In the genomic region with DNA sequence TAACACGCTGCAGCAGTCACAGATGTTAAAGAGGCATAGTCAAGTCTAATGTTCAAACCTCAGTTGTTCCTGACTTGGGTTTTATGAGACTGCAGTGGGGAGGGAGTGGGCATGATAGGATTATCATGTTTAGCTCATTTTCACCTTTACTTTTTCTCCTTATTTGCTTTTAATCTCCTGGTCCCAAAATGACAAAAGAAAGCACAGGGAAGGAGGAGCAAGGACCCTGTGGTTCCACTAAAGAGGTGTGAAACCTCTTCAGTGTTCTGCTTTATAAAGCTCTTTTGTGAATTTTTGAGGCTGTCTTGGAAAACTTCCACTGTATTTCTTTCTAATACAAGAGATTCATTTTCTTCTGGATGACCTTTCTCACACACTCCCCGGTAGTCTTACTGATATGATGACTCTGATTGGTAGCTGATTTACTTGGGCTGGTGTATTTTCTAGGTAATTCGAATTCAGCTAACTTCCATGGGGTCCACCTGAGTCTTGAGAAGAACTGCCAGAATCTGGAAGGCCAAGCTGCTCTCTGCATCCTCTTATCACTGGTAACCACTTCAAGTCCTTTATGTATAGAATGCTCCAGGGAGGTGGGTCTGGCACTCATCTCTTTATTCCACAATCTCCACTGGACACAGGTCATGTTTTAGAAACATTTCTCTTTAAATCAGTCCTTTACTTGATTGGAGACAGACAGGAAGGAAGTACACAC, we compare ENCODE assay signal across 1 cellular context.
TF ChIP-seq lines count a peak whose summit lies in the region.

No MANE protein-coding gene starts in this region.

TF ChIP-seq in GM23338, 12 proteins besides CTCF, POLR2A, EP300 and RAD21:
- TF ChIP-seq, protein P1, sequence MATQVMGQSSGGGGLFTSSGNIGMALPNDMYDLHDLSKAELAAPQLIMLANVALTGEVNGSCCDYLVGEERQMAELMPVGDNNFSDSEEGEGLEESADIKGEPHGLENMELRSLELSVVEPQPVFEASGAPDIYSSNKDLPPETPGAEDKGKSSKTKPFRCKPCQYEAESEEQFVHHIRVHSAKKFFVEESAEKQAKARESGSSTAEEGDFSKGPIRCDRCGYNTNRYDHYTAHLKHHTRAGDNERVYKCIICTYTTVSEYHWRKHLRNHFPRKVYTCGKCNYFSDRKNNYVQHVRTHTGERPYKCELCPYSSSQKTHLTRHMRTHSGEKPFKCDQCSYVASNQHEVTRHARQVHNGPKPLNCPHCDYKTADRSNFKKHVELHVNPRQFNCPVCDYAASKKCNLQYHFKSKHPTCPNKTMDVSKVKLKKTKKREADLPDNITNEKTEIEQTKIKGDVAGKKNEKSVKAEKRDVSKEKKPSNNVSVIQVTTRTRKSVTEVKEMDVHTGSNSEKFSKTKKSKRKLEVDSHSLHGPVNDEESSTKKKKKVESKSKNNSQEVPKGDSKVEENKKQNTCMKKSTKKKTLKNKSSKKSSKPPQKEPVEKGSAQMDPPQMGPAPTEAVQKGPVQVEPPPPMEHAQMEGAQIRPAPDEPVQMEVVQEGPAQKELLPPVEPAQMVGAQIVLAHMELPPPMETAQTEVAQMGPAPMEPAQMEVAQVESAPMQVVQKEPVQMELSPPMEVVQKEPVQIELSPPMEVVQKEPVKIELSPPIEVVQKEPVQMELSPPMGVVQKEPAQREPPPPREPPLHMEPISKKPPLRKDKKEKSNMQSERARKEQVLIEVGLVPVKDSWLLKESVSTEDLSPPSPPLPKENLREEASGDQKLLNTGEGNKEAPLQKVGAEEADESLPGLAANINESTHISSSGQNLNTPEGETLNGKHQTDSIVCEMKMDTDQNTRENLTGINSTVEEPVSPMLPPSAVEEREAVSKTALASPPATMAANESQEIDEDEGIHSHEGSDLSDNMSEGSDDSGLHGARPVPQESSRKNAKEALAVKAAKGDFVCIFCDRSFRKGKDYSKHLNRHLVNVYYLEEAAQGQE (IDR thresholded peaks at IDR 0.05; ENCODE audit: unreplicated experiment): no peak
- TF ChIP-seq, protein P2, sequence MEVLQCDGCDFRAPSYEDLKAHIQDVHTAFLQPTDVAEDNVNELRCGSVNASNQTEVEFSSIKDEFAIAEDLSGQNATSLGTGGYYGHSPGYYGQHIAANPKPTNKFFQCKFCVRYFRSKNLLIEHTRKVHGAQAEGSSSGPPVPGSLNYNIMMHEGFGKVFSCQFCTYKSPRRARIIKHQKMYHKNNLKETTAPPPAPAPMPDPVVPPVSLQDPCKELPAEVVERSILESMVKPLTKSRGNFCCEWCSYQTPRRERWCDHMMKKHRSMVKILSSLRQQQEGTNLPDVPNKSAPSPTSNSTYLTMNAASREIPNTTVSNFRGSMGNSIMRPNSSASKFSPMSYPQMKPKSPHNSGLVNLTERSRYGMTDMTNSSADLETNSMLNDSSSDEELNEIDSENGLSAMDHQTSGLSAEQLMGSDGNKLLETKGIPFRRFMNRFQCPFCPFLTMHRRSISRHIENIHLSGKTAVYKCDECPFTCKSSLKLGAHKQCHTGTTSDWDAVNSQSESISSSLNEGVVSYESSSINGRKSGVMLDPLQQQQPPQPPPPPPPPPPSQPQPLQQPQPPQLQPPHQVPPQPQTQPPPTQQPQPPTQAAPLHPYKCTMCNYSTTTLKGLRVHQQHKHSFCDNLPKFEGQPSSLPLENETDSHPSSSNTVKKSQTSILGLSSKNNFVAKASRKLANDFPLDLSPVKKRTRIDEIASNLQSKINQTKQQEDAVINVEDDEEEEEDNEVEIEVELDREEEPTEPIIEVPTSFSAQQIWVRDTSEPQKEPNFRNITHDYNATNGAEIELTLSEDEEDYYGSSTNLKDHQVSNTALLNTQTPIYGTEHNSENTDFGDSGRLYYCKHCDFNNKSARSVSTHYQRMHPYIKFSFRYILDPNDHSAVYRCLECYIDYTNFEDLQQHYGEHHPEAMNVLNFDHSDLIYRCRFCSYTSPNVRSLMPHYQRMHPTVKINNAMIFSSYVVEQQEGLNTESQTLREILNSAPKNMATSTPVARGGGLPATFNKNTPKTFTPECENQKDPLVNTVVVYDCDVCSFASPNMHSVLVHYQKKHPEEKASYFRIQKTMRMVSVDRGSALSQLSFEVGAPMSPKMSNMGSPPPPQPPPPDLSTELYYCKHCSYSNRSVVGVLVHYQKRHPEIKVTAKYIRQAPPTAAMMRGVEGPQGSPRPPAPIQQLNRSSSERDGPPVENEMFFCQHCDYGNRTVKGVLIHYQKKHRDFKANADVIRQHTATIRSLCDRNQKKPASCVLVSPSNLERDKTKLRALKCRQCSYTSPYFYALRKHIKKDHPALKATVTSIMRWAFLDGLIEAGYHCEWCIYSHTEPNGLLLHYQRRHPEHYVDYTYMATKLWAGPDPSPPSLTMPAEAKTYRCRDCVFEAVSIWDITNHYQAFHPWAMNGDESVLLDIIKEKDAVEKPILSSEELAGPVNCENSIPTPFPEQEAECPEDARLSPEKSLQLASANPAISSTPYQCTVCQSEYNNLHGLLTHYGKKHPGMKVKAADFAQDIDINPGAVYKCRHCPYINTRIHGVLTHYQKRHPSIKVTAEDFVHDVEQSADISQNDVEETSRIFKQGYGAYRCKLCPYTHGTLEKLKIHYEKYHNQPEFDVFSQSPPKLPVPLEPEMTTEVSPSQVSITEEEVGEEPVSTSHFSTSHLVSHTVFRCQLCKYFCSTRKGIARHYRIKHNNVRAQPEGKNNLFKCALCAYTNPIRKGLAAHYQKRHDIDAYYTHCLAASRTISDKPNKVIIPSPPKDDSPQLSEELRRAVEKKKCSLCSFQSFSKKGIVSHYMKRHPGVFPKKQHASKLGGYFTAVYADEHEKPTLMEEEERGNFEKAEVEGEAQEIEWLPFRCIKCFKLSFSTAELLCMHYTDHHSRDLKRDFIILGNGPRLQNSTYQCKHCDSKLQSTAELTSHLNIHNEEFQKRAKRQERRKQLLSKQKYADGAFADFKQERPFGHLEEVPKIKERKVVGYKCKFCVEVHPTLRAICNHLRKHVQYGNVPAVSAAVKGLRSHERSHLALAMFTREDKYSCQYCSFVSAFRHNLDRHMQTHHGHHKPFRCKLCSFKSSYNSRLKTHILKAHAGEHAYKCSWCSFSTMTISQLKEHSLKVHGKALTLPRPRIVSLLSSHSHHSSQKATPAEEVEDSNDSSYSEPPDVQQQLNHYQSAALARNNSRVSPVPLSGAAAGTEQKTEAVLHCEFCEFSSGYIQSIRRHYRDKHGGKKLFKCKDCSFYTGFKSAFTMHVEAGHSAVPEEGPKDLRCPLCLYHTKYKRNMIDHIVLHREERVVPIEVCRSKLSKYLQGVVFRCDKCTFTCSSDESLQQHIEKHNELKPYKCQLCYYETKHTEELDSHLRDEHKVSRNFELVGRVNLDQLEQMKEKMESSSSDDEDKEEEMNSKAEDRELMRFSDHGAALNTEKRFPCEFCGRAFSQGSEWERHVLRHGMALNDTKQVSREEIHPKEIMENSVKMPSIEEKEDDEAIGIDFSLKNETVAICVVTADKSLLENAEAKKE (CRISPR knock-in tag; IDR thresholded peaks at IDR 0.05): no peak
- no peak for TF ChIP-seq EZH2phosphoT487 (IDR thresholded peaks at IDR 0.05; ENCODE audit: unreplicated experiment)
- TF ChIP-seq JUNB (IDR thresholded peaks at IDR 0.05; ENCODE audit: unreplicated experiment): no peak
- TF ChIP-seq STAT1 (IDR thresholded peaks at IDR 0.05; ENCODE audit: unreplicated experiment): no peak
- no peak for TF ChIP-seq ZNF331 (CRISPR knock-in tag; IDR thresholded peaks at IDR 0.05; ENCODE audit: low read depth)
- TF ChIP-seq, protein P3, sequence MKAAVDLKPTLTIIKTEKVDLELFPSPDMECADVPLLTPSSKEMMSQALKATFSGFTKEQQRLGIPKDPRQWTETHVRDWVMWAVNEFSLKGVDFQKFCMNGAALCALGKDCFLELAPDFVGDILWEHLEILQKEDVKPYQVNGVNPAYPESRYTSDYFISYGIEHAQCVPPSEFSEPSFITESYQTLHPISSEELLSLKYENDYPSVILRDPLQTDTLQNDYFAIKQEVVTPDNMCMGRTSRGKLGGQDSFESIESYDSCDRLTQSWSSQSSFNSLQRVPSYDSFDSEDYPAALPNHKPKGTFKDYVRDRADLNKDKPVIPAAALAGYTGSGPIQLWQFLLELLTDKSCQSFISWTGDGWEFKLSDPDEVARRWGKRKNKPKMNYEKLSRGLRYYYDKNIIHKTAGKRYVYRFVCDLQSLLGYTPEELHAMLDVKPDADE (IDR thresholded peaks at IDR 0.05): no peak
- no peak for TF ChIP-seq EZH2 (IDR thresholded peaks at IDR 0.05; ENCODE audit: low read depth, unreplicated experiment)
- no peak for TF ChIP-seq NANOG (IDR thresholded peaks at IDR 0.05; ENCODE audit: borderline replicate concordance)
- TF ChIP-seq POLR2AphosphoS5 (IDR thresholded peaks at IDR 0.05; ENCODE audit: low read depth): no peak
- TF ChIP-seq CREB1 (CRISPR knock-in tag; IDR thresholded peaks at IDR 0.05; ENCODE audit: low read depth): no peak
